8 cellular contexts compared by ENCODE assay signal in the genomic region with DNA sequence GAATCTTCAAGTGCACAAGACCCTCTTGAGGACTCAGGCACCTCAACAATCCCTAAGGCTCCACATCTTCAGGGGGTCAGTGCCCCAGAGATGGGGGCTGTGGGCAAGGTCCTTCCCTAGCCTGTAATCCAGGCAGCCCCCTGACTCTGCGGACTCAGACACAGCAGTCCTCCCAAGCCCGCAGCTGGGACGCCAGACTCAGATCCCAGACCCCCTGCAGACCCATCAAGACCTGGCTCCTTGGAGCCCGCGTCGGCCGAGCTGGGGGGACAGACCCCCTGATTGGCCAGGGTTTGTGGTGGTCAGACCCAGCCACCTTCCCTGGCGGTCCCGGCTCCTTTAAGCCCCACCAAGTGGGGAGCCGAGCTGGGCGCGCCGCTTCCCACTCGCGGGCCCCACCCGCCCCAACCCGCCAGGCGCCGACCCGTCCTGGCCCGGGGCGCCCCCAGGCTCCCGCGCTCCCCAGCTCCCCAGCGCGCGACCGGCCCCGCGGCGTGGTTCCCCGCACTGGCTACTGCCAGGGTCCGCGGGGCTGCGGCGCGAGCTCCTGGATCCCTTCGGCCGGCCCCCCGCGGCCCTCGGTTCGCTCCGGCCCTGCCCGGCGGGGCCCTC. TPM values are rescaled to one million over a fixed set of nuclear protein-coding genes. Genes with fewer than 3 reads are reported as not detected.
DNase-seq lines count a peak whose midpoint lies in the region; ATAC-seq and TF ChIP-seq lines count a peak whose summit lies in the region.

No MANE protein-coding gene starts in this region.

- H3K4me3 ChIP-seq in PC-3 (ENCODE audit: low read length) = peak overlapping the region; percentile 77
- peak overlapping the region; percentile 67 to 96 (median 81) for H3K4me3 ChIP-seq in esophagus squamous epithelium

- no peaks in the 10 kb centered on the region for H4K20me1 ChIP-seq in PC-3 (ENCODE audit: low read length)

- CTCF ChIA-PET in PC-3 (lab: Charles Lee) = no interaction called here

- H3K4me2 ChIP-seq in PC-3 (ENCODE audit: low read length) = peak overlapping the region; percentile 96

- H3K9ac ChIP-seq in PC-3 (ENCODE audit: low read length) = peak overlapping the region; percentile 53

- BruUV-seq in PC-3 (replicated peaks; lab: Mats Ljungman, UMichigan) = no TSS peak

- H3K27me3 ChIP-seq in PC-3 (ENCODE audit: low read length) = no peaks in the 10 kb centered on the region
- H3K27me3 ChIP-seq in esophagus squamous epithelium = peaks cover 0 to 40% (median 0%) of the 10 kb centered on the region in 4 donors

- no peak overlapping the region for H3K27ac Mint-ChIP-seq in neural crest cell (ENCODE audit: unreplicated experiment)

- TF ChIP-seq CTCF in PC-3 (conservative IDR thresholded peaks at IDR 0.05; ENCODE audit: low read depth, low read length) = no peak
- no peak for TF ChIP-seq CTCF in esophagus squamous epithelium (IDR thresholded peaks at IDR 0.05)
- no peak for TF ChIP-seq CTCF in neural crest cell (conservative IDR thresholded peaks at IDR 0.05)

- peaks cover 47% of the 10 kb centered on the region for H3K4me1 Mint-ChIP-seq in neural crest cell

- no peak for TF ChIP-seq POLR2A in esophagus squamous epithelium (IDR thresholded peaks at IDR 0.05)

- peak; percentile 49 for DNase-seq in AG20443 (ENCODE audit: low spot score)
- DNase-seq in PC-3 = no peak
- no peak for DNase-seq in esophagus squamous epithelium (lab: John Stamatoyannopoulos, UW)
- DNase-seq in neural crest cell (ENCODE audit: low read depth, low spot score) = no peak
- DNase-seq in SIG-M5 (lab: John Stamatoyannopoulos, UW) = no peak
- no peak for DNase-seq in MV-4-11 (lab: John Stamatoyannopoulos, UW)
- DNase-seq in GDM1 (lab: John Stamatoyannopoulos, UW) = no peak

- H3K9me2 ChIP-seq in PC-3 (replicated peaks; ENCODE audit: low read length) = no peaks in the 10 kb centered on the region

- H3K79me2 ChIP-seq in PC-3 (ENCODE audit: low read length) = peaks cover 7% of the 10 kb centered on the region

- no peak overlapping the region for H2AFZ ChIP-seq in PC-3 (ENCODE audit: low read length)

- peak; percentile 26 for ATAC-seq in PC-3
- no peak for ATAC-seq in GM19463 (IDR thresholded peaks at IDR 0.05; ENCODE audit: unreplicated experiment)

- H3K36me3 Mint-ChIP-seq in neural crest cell (ENCODE audit: low read depth) = no peaks in the 10 kb centered on the region

- 0% methylated on average over 2 of the region's 46 CpGs; no CpG with 5 or more reads in 1 of the 2 donors for WGBS in esophagus squamous epithelium, 2 donors

- H3K27me3 Mint-ChIP-seq in neural crest cell (ENCODE audit: low read depth) = peaks cover 6% of the 10 kb centered on the region

- H3K4me1 ChIP-seq in PC-3 (ENCODE audit: insufficient read depth, low read length) (peaks cover 8% of the 10 kb centered on the region; the same call in 1 of the 2 replicates), esophagus squamous epithelium (peaks cover 37 to 83% (median 40%) of the 10 kb centered on the region in 3 donors)

- H3K27ac ChIP-seq in PC-3 (ENCODE audit: low read length) (no peak overlapping the region), esophagus squamous epithelium (peak overlapping the region; percentile 80 to 93 (median 84))

- no peaks in the 10 kb centered on the region for H3F3A ChIP-seq in PC-3 (ENCODE audit: low read length, unreplicated experiment)

- intact Hi-C loops in PC-3 (cut with micrococcal nuclease) (loop anchor here (2.0 to 10.0 kb wide), 2 partner anchors 68 to 210 kb away; a partner anchor contains a TSS), esophagus squamous epithelium (cut with DNase I) (no loop called here)

- H3K9me3 Mint-ChIP-seq in neural crest cell = no peaks in the 10 kb centered on the region

- POLR2A ChIA-PET in PC-3 (lab: Charles Lee; ENCODE audit: unreplicated experiment) = no interaction called here

- peak overlapping the region; percentile 92 for H3K4me3 Mint-ChIP-seq in neural crest cell

- H3K9me3 ChIP-seq in PC-3 (ENCODE audit: low read length) (no peaks in the 10 kb centered on the region), esophagus squamous epithelium (no peaks in the 10 kb centered on the region)

- no peaks in the 10 kb centered on the region for H3K36me3 ChIP-seq in PC-3 (ENCODE audit: low read depth, low read length)
- no peaks in the 10 kb centered on the region for H3K36me3 ChIP-seq in esophagus squamous epithelium

RNA-seq across cellular contexts. Expression of a gene that starts 0.5 kb away (rescaled TPM):
- 51.4 and 51.5 TPM in 2 replicates for total RNA-seq in PC-3 (2014; rRNA removed)
- 10 to 100 TPM; 11.9 to 30.9 (median 17.9) TPM for total RNA-seq in esophagus squamous epithelium
- total RNA-seq in neural crest cell = 30.6 and 31.4 TPM in 2 replicates

RNA-seq across cellular contexts. Expression of a gene that starts 54.0 kb away (rescaled TPM):
- total RNA-seq in PC-3 (2014; rRNA removed) (not detected in 2 replicates), esophagus squamous epithelium (not detected), neural crest cell (not detected in 2 replicates)
